9 cellular contexts compared by ENCODE assay signal in genomic region chr17:44111777-44112176, GRCh38. TPM values are rescaled to one million over a fixed set of nuclear protein-coding genes. Genes with fewer than 3 reads are reported as not detected.
DNase-seq lines count a peak whose midpoint lies in the region; ATAC-seq and TF ChIP-seq lines count a peak whose summit lies in the region.
"Had no signal": no experiment of that assay in that cellular context is flagged by ENCODE, and none has a peak within 500 bp of the region (broad histone marks: within the 10 kb centered on the region; RNA-seq: fewer than 3 reads in every experiment).

No MANE protein-coding gene starts in this region.

- peaks cover 0 to 92% of the 10 kb centered on the region in 2 donors for H3K4me1 ChIP-seq in right atrium auricular region
- peaks cover 59% of the 10 kb centered on the region for H3K4me1 ChIP-seq in body of pancreas
- peaks cover 56% of the 10 kb centered on the region for H3K4me1 ChIP-seq in upper lobe of right lung

- H3K9me3 ChIP-seq in right atrium auricular region (no peaks in the 10 kb centered on the region), body of pancreas (no peaks in the 10 kb centered on the region), upper lobe of right lung (no peaks in the 10 kb centered on the region)

- no peaks in the 10 kb centered on the region for H3K27me3 Mint-ChIP-seq in naive B cell

- H3K4me3 Mint-ChIP-seq in naive B cell, result peak overlapping the region; percentile 19 to 86 (median 76)

- TF ChIP-seq POLR2A in body of pancreas (IDR thresholded peaks at IDR 0.05), result no peak

- peak overlapping the region in 4 of 6 donors; percentile 16 to 75 (median 42) for H3K27ac Mint-ChIP-seq in naive B cell

- H3K27ac ChIP-seq in right atrium auricular region, result peak overlapping the region; percentile 97
- H3K27ac ChIP-seq in body of pancreas, result peak overlapping the region; percentile 70 to 81 (median 80)
- peak overlapping the region; percentile 4 for H3K27ac ChIP-seq in upper lobe of right lung

- no peak for DNase-seq in right atrium auricular region (ENCODE audit: low spot score)
- DNase-seq in left ventricle myocardium superior, result no peak
- DNase-seq in body of pancreas, result no peak
- no peak for DNase-seq in naive B cell
- DNase-seq in upper lobe of right lung, result no peak
- no peak for DNase-seq in DMS79 (lab: John Stamatoyannopoulos, UW)
- DNase-seq in NK-92 treated with Interleukin-12 subunit alpha and Interleukin-12 subunit beta, amount 100 ng/mL, for 24 hours (lab: John Stamatoyannopoulos, UW), result no peak

- H3K36me3 ChIP-seq in right atrium auricular region (peaks cover 25% of the 10 kb centered on the region), body of pancreas (replicated peaks in 1 of 2; ENCODE audit: insufficient read depth in 1 of 2, low read depth in 2 of 2) (no peaks in the 10 kb centered on the region), upper lobe of right lung (peaks cover 27% of the 10 kb centered on the region)

- H3K27me3 ChIP-seq in right atrium auricular region (no peaks in the 10 kb centered on the region), body of pancreas (no peaks in the 10 kb centered on the region), upper lobe of right lung (no peaks in the 10 kb centered on the region)

- intact Hi-C loops in left ventricle myocardium superior (cut with micrococcal nuclease), result no loop called here
- intact Hi-C loops in body of pancreas (cut with DNase I), result no loop called here
- intact Hi-C loops in upper lobe of right lung (cut with DNase I), result no loop called here

- 35 to 51% methylated on average over 3 of the region's 3 CpGs for WGBS in body of pancreas, 2 donors

- no peaks in the 10 kb centered on the region for H3K9me3 Mint-ChIP-seq in naive B cell

- peaks cover 45 to 72% (median 51%) of the 10 kb centered on the region in 3 donors for H3K4me1 Mint-ChIP-seq in naive B cell

- ATAC-seq in left ventricle myocardium superior (no peak), body of pancreas (no peak), naive B cell (ENCODE audit: low read depth in 2 of 2) (no peak), upper lobe of right lung (no peak), GM21825 (IDR thresholded peaks at IDR 0.05; ENCODE audit: unreplicated experiment) (no peak)

- no peak for TF ChIP-seq CTCF in right atrium auricular region (IDR thresholded peaks at IDR 0.05)
- TF ChIP-seq CTCF in body of pancreas (IDR thresholded peaks at IDR 0.05), result no peak
- no peak for TF ChIP-seq CTCF in upper lobe of right lung (IDR thresholded peaks at IDR 0.05)

- no peaks in the 10 kb centered on the region for H3K36me3 Mint-ChIP-seq in naive B cell

- H3K4me3 ChIP-seq in right atrium auricular region (peak overlapping the region in 1 of 2 donors; percentile 57), body of pancreas (no peak overlapping the region), upper lobe of right lung (no peak overlapping the region)

RNA-seq across cellular contexts. Expression of gene HDAC5, which starts 11.7 kb away (rescaled TPM):
- total RNA-seq in right atrium auricular region, result 100 to 1,000 TPM in 1 of 2 donors, 10 to 100 TPM in 1; 80.0 to 138 TPM
- total RNA-seq in left ventricle myocardium superior, result 81.4 TPM
- 10 to 100 TPM; 25.4 to 45.7 TPM for total RNA-seq in body of pancreas
- 10 to 100 TPM; 27.5 to 79.5 (median 41.2) TPM for polyA plus RNA-seq in naive B cell (ENCODE audit: low read depth in 6 of 6)
- 55.3 TPM for total RNA-seq in upper lobe of right lung

RNA-seq across cellular contexts. Expression of gene HROB, which starts 30.0 kb away (rescaled TPM):
- under 1 TPM; 0.59 to 0.94 TPM for total RNA-seq in right atrium auricular region
- total RNA-seq in left ventricle myocardium superior, result 1.5 TPM
- total RNA-seq in body of pancreas, result under 1 TPM; 0.26 to 0.99 TPM
- polyA plus RNA-seq in naive B cell (ENCODE audit: low read depth in 6 of 6), result 1 to 10 TPM in 3 of 6 donors, under 1 TPM in 2, not detected in 1; 0.63 to 1.4 (median 1.2) TPM
- 0.35 TPM for total RNA-seq in upper lobe of right lung

RNA-seq across cellular contexts. Expression of gene G6PC3, which starts 41.2 kb away (rescaled TPM):
- total RNA-seq in right atrium auricular region, result 10 to 100 TPM; 36.0 to 41.1 TPM
- total RNA-seq in left ventricle myocardium superior, result 26.3 TPM
- total RNA-seq in body of pancreas, result 10 to 100 TPM; 11.9 to 12.9 TPM
- polyA plus RNA-seq in naive B cell (ENCODE audit: low read depth in 6 of 6), result 10 to 100 TPM; 19.2 to 28.0 (median 24.6) TPM
- total RNA-seq in upper lobe of right lung, result 39.7 TPM

RNA-seq across cellular contexts. Expression of gene LSM12, which starts 45.3 kb away (rescaled TPM):
- total RNA-seq in right atrium auricular region (10 to 100 TPM; 36.8 to 41.3 TPM), left ventricle myocardium superior (58.2 TPM), body of pancreas (10 to 100 TPM; 14.8 to 19.4 TPM), upper lobe of right lung (39.8 TPM)
- 10 to 100 TPM; 48.1 to 99.0 (median 80.5) TPM for polyA plus RNA-seq in naive B cell (ENCODE audit: low read depth in 6 of 6)

RNA-seq across cellular contexts. Expression of gene ASB16, which starts 58.7 kb away (rescaled TPM):
- 1 to 10 TPM; 8.3 TPM for total RNA-seq in right atrium auricular region
- total RNA-seq in left ventricle myocardium superior, result 17.0 TPM
- total RNA-seq in body of pancreas, result 10 to 100 TPM in 1 of 2 donors, 1 to 10 TPM in 1; 3.9 to 10.5 TPM
- polyA plus RNA-seq in naive B cell (ENCODE audit: low read depth in 6 of 6), result under 1 TPM in 4 of 6 donors, not detected in 2; 0.19 to 0.43 (median 0.31) TPM
- not detected for total RNA-seq in upper lobe of right lung
- total RNA-seq: dermis microvascular lymphatic vessel endothelial cell had no signal

Comparison
In these comparisons a context has a peak if more than half of its experiments do, and no peak if none do; other contexts are left out.
1. H3K27ac ChIP-seq: peak in every context shown above with its lines; median percentile 97 in right atrium auricular region; 80 in body of pancreas; 4 in upper lobe of right lung.